1 cellular context compared by ENCODE assay signal in the genomic region with DNA sequence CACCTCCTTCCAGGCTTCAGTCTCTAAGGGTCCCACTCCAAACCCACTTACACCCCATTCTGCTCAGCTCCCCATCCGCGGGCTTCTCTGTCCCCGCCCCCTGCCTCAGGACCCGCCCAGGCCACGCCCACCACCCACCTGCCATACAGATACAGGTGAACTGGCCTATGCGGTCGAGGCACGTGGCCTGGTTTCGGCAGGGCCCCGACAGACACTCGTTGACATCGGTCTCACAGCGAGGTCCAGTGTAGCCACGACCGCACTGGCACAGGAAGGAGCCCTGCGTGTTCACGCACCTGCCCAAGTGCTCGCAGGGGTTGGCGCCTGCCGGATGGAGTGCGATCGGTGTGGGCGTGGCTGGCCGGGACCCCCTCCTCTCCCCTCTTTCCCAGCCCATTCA.
TF ChIP-seq lines count a peak whose summit lies in the region.

No MANE protein-coding gene starts in this region.

TF ChIP-seq in HEK293, 187 proteins besides CTCF, POLR2A, EP300 and RAD21 (continued from another document):
- TF ChIP-seq, protein P1, sequence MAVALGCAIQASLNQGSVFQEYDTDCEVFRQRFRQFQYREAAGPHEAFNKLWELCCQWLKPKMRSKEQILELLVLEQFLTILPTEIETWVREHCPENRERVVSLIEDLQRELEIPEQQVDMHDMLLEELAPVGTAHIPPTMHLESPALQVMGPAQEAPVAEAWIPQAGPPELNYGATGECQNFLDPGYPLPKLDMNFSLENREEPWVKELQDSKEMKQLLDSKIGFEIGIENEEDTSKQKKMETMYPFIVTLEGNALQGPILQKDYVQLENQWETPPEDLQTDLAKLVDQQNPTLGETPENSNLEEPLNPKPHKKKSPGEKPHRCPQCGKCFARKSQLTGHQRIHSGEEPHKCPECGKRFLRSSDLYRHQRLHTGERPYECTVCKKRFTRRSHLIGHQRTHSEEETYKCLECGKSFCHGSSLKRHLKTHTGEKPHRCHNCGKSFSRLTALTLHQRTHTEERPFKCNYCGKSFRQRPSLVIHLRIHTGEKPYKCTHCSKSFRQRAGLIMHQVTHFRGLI (tag by site-specific recombination; IDR thresholded peaks at IDR 0.05), result no peak
